Comparison of ENCODE assay signal across 16 cellular contexts in genomic region chr10:132825783-132826523, GRCh38. TPM values are rescaled to one million over a fixed set of nuclear protein-coding genes. Genes with fewer than 3 reads are reported as not detected.
"Had no signal": no experiment of that assay in that cellular context is flagged by ENCODE, and none has a peak within 500 bp of the region (broad histone marks: within the 10 kb centered on the region; RNA-seq: fewer than 3 reads in every experiment).

No MANE protein-coding gene starts in this region.

RNA-seq across cellular contexts. Expression of gene NKX6-2, which starts 40.0 kb away (rescaled TPM):
- total RNA-seq: left ventricle myocardium inferior; lower leg skin; lung microvascular endothelial cell; mucosa of gallbladder; naive thymus-derived CD8-positive, alpha-beta T cell; neural crest cell; omental fat pad; ovary; pulmonary artery endothelial cell; right atrium auricular region; right lobe of liver; skeletal muscle tissue; smooth muscle cell; subcutaneous adipose tissue; suprapubic skin; ureter had no signal
- polyA plus RNA-seq: ovary had no signal
